ENCODE assay signal across 24 cellular contexts in genomic region chr12:124811633-124812032, GRCh38. TPM values are rescaled to one million over a fixed set of nuclear protein-coding genes. Genes with fewer than 3 reads are reported as not detected.
DNase-seq lines count a peak whose midpoint lies in the region; ATAC-seq, FAIRE-seq and TF ChIP-seq lines count a peak whose summit lies in the region.
"Had no signal": no experiment of that assay in that cellular context is flagged by ENCODE, and none has a peak within 500 bp of the region (broad histone marks: within the 10 kb centered on the region; RNA-seq: fewer than 3 reads in every experiment).

No MANE protein-coding gene starts in this region.

- no peak overlapping the region for H2AK5ac ChIP-seq in trophoblast cell (ENCODE audit: low read length)

- H3K18ac ChIP-seq in trophoblast cell (ENCODE audit: low read length), result no peak overlapping the region

- no peaks in the 10 kb centered on the region for H3K79me2 ChIP-seq in osteoblast (ENCODE audit: insufficient read depth, low read length)
- no peaks in the 10 kb centered on the region for H3K79me2 ChIP-seq in trophoblast cell (ENCODE audit: control insufficient read depth, insufficient read depth, low read length, poor library complexity)

- H3K27me3 Mint-ChIP-seq in activated CD8-positive, alpha-beta T cell treated with anti-CD3 and anti-CD28 coated beads, Interleukin-2, amount 10 ng/mL, durations not matched to agents 7 days and 5 days (ENCODE audit: low read depth), result no peaks in the 10 kb centered on the region
- no peaks in the 10 kb centered on the region for H3K27me3 Mint-ChIP-seq in activated CD8-positive, alpha-beta T cell treated with anti-CD3 and anti-CD28 coated beads for 36 hours
- H3K27me3 Mint-ChIP-seq: CD4-positive, alpha-beta memory T cell had no signal

- no peak overlapping the region for H4K91ac ChIP-seq in trophoblast cell (ENCODE audit: low read depth, low read length)

- no peak for FAIRE-seq in GM12891 (lab: Jason Lieb, UNC)
- FAIRE-seq: A549, GM12892, H54 had no signal

- H4K20me1 ChIP-seq in osteoblast (ENCODE audit: insufficient read depth, low read length), result no peaks in the 10 kb centered on the region

- peaks cover 9% of the 10 kb centered on the region for H3K4me1 ChIP-seq in osteoblast (ENCODE audit: insufficient read depth, low read length)
- H3K4me1 ChIP-seq in trophoblast cell (ENCODE audit: control insufficient read depth in 1 of 2, insufficient read depth in 2 of 2, low read length in 2 of 2), result no peaks in the 10 kb centered on the region
- H3K4me1 ChIP-seq: A549, HAP-1 had no signal

- TF ChIP-seq POLR2A in GM12891 (IDR thresholded peaks at IDR 0.05; ENCODE audit: low read depth, low read length), result no peak

- H3K9me3 ChIP-seq in WERI-Rb-1 (ENCODE audit: severe bottlenecking), result no peaks in the 10 kb centered on the region
- no peaks in the 10 kb centered on the region for H3K9me3 ChIP-seq in osteoblast (ENCODE audit: low read depth, low read length)
- H3K9me3 ChIP-seq in trophoblast cell (ENCODE audit: insufficient read depth, low read depth, low read length), result no peaks in the 10 kb centered on the region
- H3K9me3 ChIP-seq: A549; BE2C; BLaER1 treated with 17β-estradiol and CSF1 and Interleukin-3, amounts not matched to agents 10 nM and 100 nM; HAP-1 had no signal

- peak; percentile 15 for ATAC-seq in activated CD8-positive, alpha-beta T cell treated with anti-CD3 and anti-CD28 coated beads, Interleukin-2, amount 10 ng/mL, durations not matched to agents 7 days and 5 days
- no peak for ATAC-seq in activated CD8-positive, alpha-beta T cell treated with anti-CD3 and anti-CD28 coated beads for 36 hours
- ATAC-seq: A549 had no signal

- H3K23ac ChIP-seq in trophoblast cell (ENCODE audit: low read length), result no peak overlapping the region

- H4K8ac ChIP-seq in trophoblast cell (ENCODE audit: low read depth, low read length), result no peak overlapping the region

- no peak overlapping the region for H2BK5ac ChIP-seq in trophoblast cell (ENCODE audit: low read depth, low read length, poor library complexity)

- H3K4ac ChIP-seq in trophoblast cell (ENCODE audit: low read depth, low read length), result no peak overlapping the region

- H3K9me3 Mint-ChIP-seq in activated CD8-positive, alpha-beta T cell treated with anti-CD3 and anti-CD28 coated beads, Interleukin-2, amount 10 ng/mL, durations not matched to agents 7 days and 5 days (ENCODE audit: insufficient read depth), result no peaks in the 10 kb centered on the region
- H3K9me3 Mint-ChIP-seq in activated CD8-positive, alpha-beta T cell treated with anti-CD3 and anti-CD28 coated beads for 36 hours, result no peaks in the 10 kb centered on the region
- H3K9me3 Mint-ChIP-seq: CD4-positive, alpha-beta memory T cell; HFFc6 had no signal

- no peak overlapping the region for H2BK12ac ChIP-seq in trophoblast cell (ENCODE audit: low read length)

- no peak for DNase-seq in activated CD8-positive, alpha-beta T cell treated with anti-CD3 and anti-CD28 coated beads, Interleukin-2, amount 10 ng/mL, durations not matched to agents 7 days and 5 days
- DNase-seq in activated CD8-positive, alpha-beta T cell treated with anti-CD3 and anti-CD28 coated beads for 36 hours, result no peak
- no peak for DNase-seq in WERI-Rb-1
- peak; percentile 77 for DNase-seq in osteoblast (ENCODE audit: insufficient read length, low spot score, missing footprints)
- no peak for DNase-seq in GM12891 (ENCODE audit: insufficient read length, low spot score)
- DNase-seq in trophoblast cell, result no peak
- DNase-seq in coronary artery (ENCODE audit: low spot score), result no peak
- DNase-seq: 8988T; ACHN; AML-193; BE2C; Calu3; CD4-positive, alpha-beta memory T cell; COR-L47; DMS53; DMS79 treated with DMSO at 0.1 percent for 48 hours; GF-D8; GOT3; HFFc6 had no signal

- intact Hi-C loops in activated CD8-positive, alpha-beta T cell treated with anti-CD3 and anti-CD28 coated beads for 36 hours (cut with micrococcal nuclease), result no loop called here

- no peak overlapping the region for H3K4me2 ChIP-seq in osteoblast (ENCODE audit: insufficient read depth, low read length)
- no peak overlapping the region for H3K4me2 ChIP-seq in trophoblast cell (ENCODE audit: low read length)
- H3K4me2 ChIP-seq: A549; BLaER1 treated with 17β-estradiol and CSF1 and Interleukin-3, amounts not matched to agents 10 nM and 100 nM had no signal

- no peak overlapping the region for H4K12ac ChIP-seq in trophoblast cell (ENCODE audit: low read depth, low read length)

- H3K79me1 ChIP-seq in trophoblast cell (ENCODE audit: low read length), result no peaks in the 10 kb centered on the region

- H3K4me3 ChIP-seq in WERI-Rb-1 (ENCODE audit: low read depth, low read length) (no peak overlapping the region), osteoblast (ENCODE audit: insufficient read depth, low read length) (no peak overlapping the region), trophoblast cell (ENCODE audit: low read depth, low read length) (no peak overlapping the region), coronary artery (no peak overlapping the region)
- H3K4me3 ChIP-seq: A549; BLaER1 treated with 17β-estradiol and CSF1 and Interleukin-3, amounts not matched to agents 10 nM and 100 nM; HAP-1 had no signal

- H3K4me1 Mint-ChIP-seq in activated CD8-positive, alpha-beta T cell treated with anti-CD3 and anti-CD28 coated beads, Interleukin-2, amount 10 ng/mL, durations not matched to agents 7 days and 5 days (ENCODE audit: low read depth), result no peaks in the 10 kb centered on the region
- no peaks in the 10 kb centered on the region for H3K4me1 Mint-ChIP-seq in activated CD8-positive, alpha-beta T cell treated with anti-CD3 and anti-CD28 coated beads for 36 hours (ENCODE audit: low read depth)
- H3K4me1 Mint-ChIP-seq: CD4-positive, alpha-beta memory T cell had no signal

- H3K27ac Mint-ChIP-seq in activated CD8-positive, alpha-beta T cell treated with anti-CD3 and anti-CD28 coated beads, Interleukin-2, amount 10 ng/mL, durations not matched to agents 7 days and 5 days, result no peak overlapping the region
- H3K27ac Mint-ChIP-seq in activated CD8-positive, alpha-beta T cell treated with anti-CD3 and anti-CD28 coated beads for 36 hours, result no peak overlapping the region
- H3K27ac Mint-ChIP-seq: CD4-positive, alpha-beta memory T cell; HFFc6 had no signal

- H3K36me3 Mint-ChIP-seq in activated CD8-positive, alpha-beta T cell treated with anti-CD3 and anti-CD28 coated beads, Interleukin-2, amount 10 ng/mL, durations not matched to agents 7 days and 5 days (ENCODE audit: low read depth), result peaks cover 23% of the 10 kb centered on the region
- H3K36me3 Mint-ChIP-seq in activated CD8-positive, alpha-beta T cell treated with anti-CD3 and anti-CD28 coated beads for 36 hours (ENCODE audit: low read depth), result peaks cover 38% of the 10 kb centered on the region
- H3K36me3 Mint-ChIP-seq: CD4-positive, alpha-beta memory T cell had no signal

- no peak overlapping the region for H3K9ac ChIP-seq in trophoblast cell (ENCODE audit: low read length)
- H3K9ac ChIP-seq: BLaER1 treated with 17β-estradiol and CSF1 and Interleukin-3, amounts not matched to agents 10 nM and 100 nM had no signal

- 0 out of 2 replicates have a peak overlapping the region, but pooled peaks have one; percentile 18 for H3K27ac ChIP-seq in WERI-Rb-1
- no peak overlapping the region for H3K27ac ChIP-seq in osteoblast (ENCODE audit: low read depth, low read length)
- no peak overlapping the region for H3K27ac ChIP-seq in trophoblast cell (ENCODE audit: low read depth, low read length)
- no peak overlapping the region for H3K27ac ChIP-seq in coronary artery
- H3K27ac ChIP-seq: A549; BLaER1 treated with 17β-estradiol and CSF1 and Interleukin-3, amounts not matched to agents 10 nM and 100 nM had no signal

- TF ChIP-seq CTCF in activated CD8-positive, alpha-beta T cell treated with anti-CD3 and anti-CD28 coated beads for 36 hours (IDR thresholded peaks at IDR 0.05), result no peak
- TF ChIP-seq CTCF in WERI-Rb-1 (IDR thresholded peaks at IDR 0.05; ENCODE audit: low read depth, low read length) (no peak), osteoblast (IDR thresholded peaks at IDR 0.05; ENCODE audit: extremely low read depth, low read depth, low read length) (no peak), coronary artery (IDR thresholded peaks at IDR 0.05) (no peak)

- H3K36me3 ChIP-seq in WERI-Rb-1 (peaks cover 17% of the 10 kb centered on the region), osteoblast (ENCODE audit: insufficient read depth, low read length) (peaks cover 11% of the 10 kb centered on the region), trophoblast cell (ENCODE audit: control insufficient read depth in 1 of 2, insufficient read depth in 2 of 2, low read length in 2 of 2) (peaks cover 4 to 9% of the 10 kb centered on the region in 2 experiments)

- no CpG with 5 or more reads among the region's 13 CpGs for WGBS in trophoblast cell (ENCODE audit: extremely low coverage, insufficient coverage, insufficient read length)

- CTCF ChIA-PET in activated CD8-positive, alpha-beta T cell treated with anti-CD3 and anti-CD28 coated beads, Interleukin-2, amount 10 ng/mL, durations not matched to agents 7 days and 5 days (lab: Charles Lee), result interaction anchor here (0.9 kb wide), 1 partner anchor 88 kb away, joined by 3 read pairs; no protein-coding TSS in a partner anchor
- CTCF ChIA-PET in activated CD8-positive, alpha-beta T cell treated with anti-CD3 and anti-CD28 coated beads for 36 hours (lab: Charles Lee), result no interaction called here

- POLR2A ChIA-PET in activated CD8-positive, alpha-beta T cell treated with anti-CD3 and anti-CD28 coated beads, Interleukin-2, amount 10 ng/mL, durations not matched to agents 7 days and 5 days (lab: Charles Lee), result no interaction called here
- POLR2A ChIA-PET in activated CD8-positive, alpha-beta T cell treated with anti-CD3 and anti-CD28 coated beads for 36 hours (lab: Charles Lee), result no interaction called here

- H3K14ac ChIP-seq in trophoblast cell (ENCODE audit: low read length), result no peak overlapping the region

- H2AFZ ChIP-seq in osteoblast (ENCODE audit: low read length), result no peak overlapping the region
- H2AFZ ChIP-seq in trophoblast cell (ENCODE audit: insufficient read depth, low read length, poor library complexity), result no peak overlapping the region

- H3K4me3 Mint-ChIP-seq in activated CD8-positive, alpha-beta T cell treated with anti-CD3 and anti-CD28 coated beads, Interleukin-2, amount 10 ng/mL, durations not matched to agents 7 days and 5 days, result no peak overlapping the region
- no peak overlapping the region for H3K4me3 Mint-ChIP-seq in activated CD8-positive, alpha-beta T cell treated with anti-CD3 and anti-CD28 coated beads for 36 hours
- H3K4me3 Mint-ChIP-seq: CD4-positive, alpha-beta memory T cell; HFFc6 had no signal

- H3K27me3 ChIP-seq in WERI-Rb-1 (ENCODE audit: insufficient read depth, low read depth, severe bottlenecking) (no peaks in the 10 kb centered on the region), osteoblast (ENCODE audit: insufficient read depth, low read length) (no peaks in the 10 kb centered on the region), trophoblast cell (ENCODE audit: insufficient read depth, low read length) (no peaks in the 10 kb centered on the region)
- H3K27me3 ChIP-seq: BE2C; BLaER1 treated with 17β-estradiol and CSF1 and Interleukin-3, amounts not matched to agents 10 nM and 100 nM had no signal

- H2BK120ac ChIP-seq in trophoblast cell (ENCODE audit: insufficient read depth, low read length, poor library complexity), result no peak overlapping the region

RNA-seq across cellular contexts. Expression of gene SCARB1, which starts 52.0 kb away (rescaled TPM):
- total RNA-seq in activated CD8-positive, alpha-beta T cell treated with anti-CD3 and anti-CD28 coated beads, Interleukin-2, amount 10 ng/mL, durations not matched to agents 7 days and 5 days, result 10 to 100 TPM; 12.5 to 14.6 TPM
- 10 to 100 TPM; 36.2 to 38.1 TPM for total RNA-seq in activated CD8-positive, alpha-beta T cell treated with anti-CD3 and anti-CD28 coated beads for 36 hours
- 9.4 and 10.9 TPM in 2 replicates for total RNA-seq in osteoblast
- polyA plus RNA-seq in GM12891 (2012; ENCODE audit: low read depth, missing spikeins), result 93.0 TPM
- 102 and 105 TPM in 2 replicates for polyA plus RNA-seq in trophoblast cell (2013)
